24 cellular contexts compared by ENCODE assay signal in the genomic region with DNA sequence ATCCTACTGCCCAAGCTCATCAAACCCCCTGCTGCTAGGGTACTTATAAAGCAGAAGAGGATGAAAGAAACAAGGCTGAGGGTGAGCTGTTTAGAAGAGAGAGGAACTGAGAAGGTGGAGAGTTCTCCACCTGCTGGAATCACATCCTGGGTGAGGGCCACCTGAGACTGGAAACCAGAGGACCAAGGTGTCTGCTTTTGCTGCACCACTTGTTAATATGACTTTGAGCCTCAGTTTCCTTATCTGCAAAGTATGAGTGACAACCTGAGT.
"Had no signal": no experiment of that assay in that cellular context is flagged by ENCODE, and none has a peak within 500 bp of the region (broad histone marks: within the 10 kb centered on the region; RNA-seq: fewer than 3 reads in every experiment).

No MANE protein-coding gene starts in this region.

- H3K36me3 ChIP-seq: heart left ventricle, neutrophil, spleen, tibial artery, upper lobe of right lung, vagina had no signal

- ATAC-seq: esophagus mucosa; heart left ventricle; psoas muscle; sciatic nerve; stimulated activated memory B cell treated with anti-CD40 and anti-IgM and Interleukin-4, amounts not matched to agents 10 μg/mL and 1 μg/mL and 100 μg/mL, for 72 hours; upper lobe of right lung had no signal

- H3K4me1 Mint-ChIP-seq: naive B cell; nephron; stimulated activated memory B cell treated with anti-CD40 and anti-IgM and Interleukin-4, amounts not matched to agents 10 μg/mL and 1 μg/mL and 100 μg/mL, for 72 hours had no signal

- H3K27me3 ChIP-seq: heart left ventricle, neutrophil, spleen, tibial artery, upper lobe of right lung, vagina had no signal

- H3K4me3 ChIP-seq: heart left ventricle, psoas muscle, spleen, tibial artery, upper lobe of right lung, vagina had no signal

- H3K27me3 Mint-ChIP-seq: naive B cell; stimulated activated memory B cell treated with anti-CD40 and anti-IgM and Interleukin-4, amounts not matched to agents 10 μg/mL and 1 μg/mL and 100 μg/mL, for 72 hours; stimulated activated naive CD8-positive, alpha-beta T cell treated with anti-CD3 and anti-CD28 coated beads, Interleukin-15, Interleukin-2, amounts not matched to agents 100 ng/mL and 50 ng/mL, for 24 hours had no signal

- H3K4me1 ChIP-seq: heart left ventricle, psoas muscle, spleen, upper lobe of right lung, vagina had no signal

- DNase-seq: effector memory CD4-positive, alpha-beta T cell; heart left ventricle; hippocampal formation; kidney glomerular epithelial cell; mesendoderm; naive B cell; psoas muscle; retina; spleen; stimulated activated CD4-positive, alpha-beta T cell treated with anti-CD3 and anti-CD28 coated beads, Interleukin-15, amount 100 ng/mL, for 24 hours; stimulated activated CD4-positive, alpha-beta T cell treated with anti-CD3 and anti-CD28 coated beads, Interleukin-1b, Interleukin-23, amount 100 ng/mL, for 48 hours; stimulated activated CD4-positive, alpha-beta T cell treated with anti-CD3 and anti-CD28 coated beads, Interleukin-4, amount 100 ng/mL, for 24 hours; tibial artery; upper lobe of right lung had no signal

- H3K4me3 Mint-ChIP-seq: naive B cell; nephron; stimulated activated memory B cell treated with anti-CD40 and anti-IgM and Interleukin-4, amounts not matched to agents 10 μg/mL and 1 μg/mL and 100 μg/mL, for 72 hours; stimulated activated naive CD8-positive, alpha-beta T cell treated with anti-CD3 and anti-CD28 coated beads, Interleukin-15, Interleukin-2, amounts not matched to agents 100 ng/mL and 50 ng/mL, for 24 hours had no signal

- H3K27ac ChIP-seq: heart left ventricle, neutrophil, psoas muscle, spleen, tibial artery, upper lobe of right lung, vagina had no signal

- FAIRE-seq: endometrium, frontal cortex, islet of Langerhans had no signal

- H3K9me3 Mint-ChIP-seq: stimulated activated memory B cell treated with anti-CD40 and anti-IgM and Interleukin-4, amounts not matched to agents 10 μg/mL and 1 μg/mL and 100 μg/mL, for 72 hours; stimulated activated naive CD8-positive, alpha-beta T cell treated with anti-CD3 and anti-CD28 coated beads, Interleukin-15, Interleukin-2, amounts not matched to agents 100 ng/mL and 50 ng/mL, for 24 hours had no signal

- H3K9me3 ChIP-seq: heart left ventricle, neutrophil, psoas muscle, spleen, tibial artery, upper lobe of right lung, vagina had no signal

- H3K27ac Mint-ChIP-seq: naive B cell; nephron; stimulated activated memory B cell treated with anti-CD40 and anti-IgM and Interleukin-4, amounts not matched to agents 10 μg/mL and 1 μg/mL and 100 μg/mL, for 72 hours; stimulated activated naive CD8-positive, alpha-beta T cell treated with anti-CD3 and anti-CD28 coated beads, Interleukin-15, Interleukin-2, amounts not matched to agents 100 ng/mL and 50 ng/mL, for 24 hours had no signal

- H3K36me3 Mint-ChIP-seq: naive B cell; stimulated activated memory B cell treated with anti-CD40 and anti-IgM and Interleukin-4, amounts not matched to agents 10 μg/mL and 1 μg/mL and 100 μg/mL, for 72 hours had no signal
